ENCODE assay signal across 8 cellular contexts in genomic region chr11:119339581-119340334, GRCh38. TPM values are rescaled to one million over a fixed set of nuclear protein-coding genes. Genes with fewer than 3 reads are reported as not detected.
DNase-seq lines count a peak whose midpoint lies in the region; TF ChIP-seq lines count a peak whose summit lies in the region.

No MANE protein-coding gene starts in this region.

- TF ChIP-seq CTCF in DOHH2 (IDR thresholded peaks at IDR 0.05; ENCODE audit: low read depth, low read length, poor library complexity, severe bottlenecking) (peak; percentile 69), astrocyte of the cerebellum (IDR thresholded peaks at IDR 0.05; ENCODE audit: low read depth, low read length, missing control alignments) (peak; percentile 79)

- peak; percentile 42 for DNase-seq in MG63
- no peak for DNase-seq in astrocyte of the cerebellum (ENCODE audit: low read depth)
- peak; percentile 88 for DNase-seq in hepatic stellate cell (ENCODE audit: low spot score)
- DNase-seq in putamen (ENCODE audit: low spot score): peak; percentile 79
- DNase-seq in DMS79 (lab: John Stamatoyannopoulos, UW): no peak
- DNase-seq in LoVo (ENCODE audit: low spot score): no peak
- DNase-seq in NCI-H524 treated with DMSO at 0.1 percent for 48 hours (lab: John Stamatoyannopoulos, UW): no peak

- H3K79me2 ChIP-seq in DOHH2 (ENCODE audit: control insufficient read depth, low read length): peaks cover 31% of the 10 kb centered on the region

- H3K36me3 ChIP-seq in DOHH2 (ENCODE audit: control insufficient read depth, low read length) (peaks cover 25% of the 10 kb centered on the region), MG63 (peaks cover 28% of the 10 kb centered on the region)

- H4K20me1 ChIP-seq in DOHH2 (ENCODE audit: control insufficient read depth, insufficient read depth, low read depth, low read length): 0 out of 2 replicates have a peak, but pooled peaks cover 8% of the 10 kb centered on the region

- H3K9me2 ChIP-seq in DOHH2 (replicated peaks; ENCODE audit: control insufficient read depth, low read length): no peaks in the 10 kb centered on the region

- H3K4me3 ChIP-seq in DOHH2 (ENCODE audit: low read length): no peak overlapping the region
- H3K4me3 ChIP-seq in MG63: no peak overlapping the region
- peak overlapping the region; percentile 50 for H3K4me3 ChIP-seq in astrocyte of the cerebellum (ENCODE audit: low read depth, low read length)

- no peak overlapping the region for H3K27ac ChIP-seq in DOHH2 (ENCODE audit: low read depth, low read length)

- H3K27me3 ChIP-seq in DOHH2 (ENCODE audit: control insufficient read depth, low read length) (peaks cover 31% of the 10 kb centered on the region), MG63 (no peaks in the 10 kb centered on the region)

- H3K4me2 ChIP-seq in DOHH2 (ENCODE audit: low read length): no peak overlapping the region

- peaks cover 46% of the 10 kb centered on the region for H3K4me1 ChIP-seq in DOHH2 (ENCODE audit: control insufficient read depth, low read length)

- H3K9me3 ChIP-seq in DOHH2 (ENCODE audit: control insufficient read depth, insufficient read depth, low read length): no peaks in the 10 kb centered on the region
- no peaks in the 10 kb centered on the region for H3K9me3 ChIP-seq in MG63

- 0 out of 2 replicates have a peak, but pooled peaks cover 3% of the 10 kb centered on the region for H3F3A ChIP-seq in DOHH2 (ENCODE audit: control insufficient read depth, insufficient read depth)

- in situ Hi-C loops in astrocyte of the cerebellum (cut with HindIII; ENCODE audit: low sequenced_read_pairs): no loop called here

RNA-seq across cellular contexts. Expression of gene C1QTNF5, which starts 0.9 kb away (rescaled TPM):
- not detected in 2 replicates for total RNA-seq in MG63 (2014; rRNA removed; shearing (Covaris generic); ENCODE audit: low replicate concordance)

RNA-seq across cellular contexts. Expression of gene RNF26, which starts 5.4 kb away (rescaled TPM):
- 8.5 and 23.3 TPM in 2 replicates for total RNA-seq in MG63 (2014; rRNA removed; shearing (Covaris generic); ENCODE audit: low replicate concordance)

RNA-seq across cellular contexts. Expression of gene MFRP, which starts 6.7 kb away (rescaled TPM):
- total RNA-seq in MG63 (2014; rRNA removed; shearing (Covaris generic); ENCODE audit: low replicate concordance): not detected in 2 replicates

RNA-seq across cellular contexts. Expression of gene MCAM, which starts 22.8 kb away (rescaled TPM):
- total RNA-seq in MG63 (2014; rRNA removed; shearing (Covaris generic); ENCODE audit: low replicate concordance): 1.8 and 13.6 TPM in 2 replicates

RNA-seq across cellular contexts. Expression of gene USP2, which starts 41.7 kb away (rescaled TPM):
- 2.1 TPM in 1 of 2 replicates, not detected in the other for total RNA-seq in MG63 (2014; rRNA removed; shearing (Covaris generic); ENCODE audit: low replicate concordance)

Comparison
In these comparisons a context has a peak if more than half of its experiments do, and no peak if none do; other contexts are left out.
1. DNase-seq: peak in MG63 (single experiment), hepatic stellate cell (single experiment) and putamen (single experiment); none in astrocyte of the cerebellum (single experiment), DMS79 (single experiment), LoVo (single experiment) and NCI-H524 treated with DMSO at 0.1 percent for 48 hours (single experiment).